ENCODE assay signal across 8 cellular contexts in the genomic region with DNA sequence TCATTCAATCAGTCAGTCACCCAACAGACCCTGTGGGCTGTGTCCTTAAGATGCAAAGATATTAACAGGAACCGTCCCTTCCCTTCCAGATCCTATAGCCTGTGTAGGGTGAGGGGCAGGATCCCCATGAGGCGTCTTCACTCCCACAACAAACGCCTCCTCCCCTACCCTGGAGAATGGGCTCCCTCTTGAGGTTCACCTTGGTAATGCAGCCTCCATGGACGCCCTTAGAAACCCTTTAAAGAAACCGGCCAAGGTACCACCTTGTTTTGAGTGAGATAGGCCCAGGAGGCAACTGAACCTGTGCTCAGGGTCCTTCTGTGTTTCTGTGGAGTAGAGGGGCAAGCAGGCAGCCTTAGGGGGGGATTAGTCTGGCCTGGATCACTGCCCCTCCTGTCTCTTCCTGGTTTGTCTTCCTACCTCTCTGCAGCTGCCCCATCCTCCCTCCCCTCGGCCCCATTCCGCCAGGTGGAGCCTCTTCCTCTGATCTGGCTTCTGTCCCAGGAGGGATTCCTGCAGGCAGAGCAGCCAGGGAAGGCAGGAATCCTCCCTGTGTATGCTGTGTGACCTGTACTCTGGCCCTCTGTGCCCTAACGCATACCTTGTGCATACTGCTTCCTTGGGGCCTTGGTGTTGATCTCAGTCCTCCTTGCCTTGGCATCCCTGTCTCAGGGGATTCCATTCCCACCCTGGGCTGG. TPM values are rescaled to one million over a fixed set of nuclear protein-coding genes. Genes with fewer than 3 reads are reported as not detected.
DNase-seq lines count a peak whose midpoint lies in the region; TF ChIP-seq lines count a peak whose summit lies in the region.

No MANE protein-coding gene starts in this region.

- H3K4me1 ChIP-seq in MM.1S (ENCODE audit: low read length) (no peaks in the 10 kb centered on the region), SJSA1 (replicated peaks) (0 out of 2 replicates have a peak, but pooled peaks cover 3% of the 10 kb centered on the region), parathyroid adenoma (no peaks in the 10 kb centered on the region)

- no peak overlapping the region for H3K9ac ChIP-seq in MM.1S (ENCODE audit: low read length)
- no peak overlapping the region for H3K9ac ChIP-seq in parathyroid adenoma

- DNase-seq in G401 (ENCODE audit: low spot score) = peak; percentile 73
- peak; percentile 59 for DNase-seq in MM.1S
- peak; percentile 63 to 73 for DNase-seq in SJSA1 (ENCODE audit: low read depth in 1 of 2, low spot score in 2 of 2)
- peak; percentile 15 to 68 (median 60) for DNase-seq in activated naive CD4-positive, alpha-beta T cell (lab: John Stamatoyannopoulos, UW)
- peak; percentile 83 for DNase-seq in glomerular visceral epithelial cell (ENCODE audit: extremely low spot score)
- DNase-seq in ureter (ENCODE audit: low spot score) = peak; percentile 77
- no peak for DNase-seq in cortex of kidney (lab: John Stamatoyannopoulos, UW)

- no peaks in the 10 kb centered on the region for H4K20me1 ChIP-seq in MM.1S (ENCODE audit: insufficient read depth, low read length)

- TF ChIP-seq CTCF in MM.1S (IDR thresholded peaks at IDR 0.05; ENCODE audit: low read length) (peak; percentile 89), parathyroid adenoma (IDR thresholded peaks at IDR 0.05) (peak; percentile 99)

- H3K36me3 ChIP-seq in MM.1S (replicated peaks; ENCODE audit: insufficient read depth, low read length) (no peaks in the 10 kb centered on the region), SJSA1 (no peaks in the 10 kb centered on the region), parathyroid adenoma (ENCODE audit: control insufficient read depth, insufficient read depth, low read length) (no peaks in the 10 kb centered on the region)

- no peak overlapping the region for H3K4me3 ChIP-seq in MM.1S (ENCODE audit: low read length)
- H3K4me3 ChIP-seq in SJSA1 = no peak overlapping the region
- H3K4me3 ChIP-seq in parathyroid adenoma (ENCODE audit: low read depth, low read length) = no peak overlapping the region

- H3K9me3 ChIP-seq in MM.1S (replicated peaks; ENCODE audit: insufficient read depth, low read length) (no peaks in the 10 kb centered on the region), SJSA1 (replicated peaks) (no peaks in the 10 kb centered on the region; the same call in 1 of the 2 replicates), parathyroid adenoma (ENCODE audit: control insufficient read depth, low read length) (no peaks in the 10 kb centered on the region)

- H3K9me2 ChIP-seq in MM.1S (replicated peaks; ENCODE audit: insufficient read depth, low read length) = no peaks in the 10 kb centered on the region

- no peaks in the 10 kb centered on the region for H3F3A ChIP-seq in MM.1S (ENCODE audit: insufficient read depth, low read length)

- H3K4me2 ChIP-seq in MM.1S (ENCODE audit: low read depth, low read length) (peak overlapping the region; percentile 9; the same call in 1 of the 2 replicates), parathyroid adenoma (ENCODE audit: low read length) (no peak overlapping the region)

- peaks cover 16% of the 10 kb centered on the region for H3K27me3 ChIP-seq in MM.1S (replicated peaks; ENCODE audit: insufficient read depth, low read length)
- no peaks in the 10 kb centered on the region for H3K27me3 ChIP-seq in SJSA1 (replicated peaks)
- H3K27me3 ChIP-seq in parathyroid adenoma (ENCODE audit: control insufficient read depth, insufficient read depth, low read length) = no peaks in the 10 kb centered on the region

- in situ Hi-C loops in G401 (cut with HindIII; ENCODE audit: low sequenced_read_pairs) = no loop called here

- peak overlapping the region; percentile 62 for H2AFZ ChIP-seq in MM.1S (ENCODE audit: low read length)
- H2AFZ ChIP-seq in parathyroid adenoma = peak overlapping the region; percentile 89

- H3K27ac ChIP-seq in MM.1S (ENCODE audit: low read length) (no peak overlapping the region), SJSA1 (no peak overlapping the region), parathyroid adenoma (no peak overlapping the region)

- H3K79me2 ChIP-seq in MM.1S (ENCODE audit: low read length) (no peaks in the 10 kb centered on the region), parathyroid adenoma (no peaks in the 10 kb centered on the region)

RNA-seq across cellular contexts. Expression of gene GUCA1A, which starts 6.6 kb away (rescaled TPM):
- total RNA-seq in G401 (2014; rRNA removed; shearing (Covaris generic)) = not detected in 2 replicates
- total RNA-seq in SJSA1 (2014; rRNA removed; shearing (Covaris generic)) = not detected in 2 replicates
- total RNA-seq in ureter = not detected

RNA-seq across cellular contexts. Expression of gene C6orf132, which starts 24.2 kb away (rescaled TPM):
- 0.18 TPM in 1 of 2 replicates, not detected in the other for total RNA-seq in G401 (2014; rRNA removed; shearing (Covaris generic))
- total RNA-seq in SJSA1 (2014; rRNA removed; shearing (Covaris generic)) = not detected in 2 replicates
- total RNA-seq in ureter = 69.3 TPM

RNA-seq across cellular contexts. Expression of gene GUCA1B, which starts 28.2 kb away (rescaled TPM):
- not detected in 2 replicates for total RNA-seq in G401 (2014; rRNA removed; shearing (Covaris generic))
- total RNA-seq in SJSA1 (2014; rRNA removed; shearing (Covaris generic)) = 1.4 TPM in 1 of 2 replicates, not detected in the other
- total RNA-seq in ureter = 1.4 TPM

RNA-seq across cellular contexts. Expression of gene MRPS10, which starts 51.1 kb away (rescaled TPM):
- 50.7 and 57.7 TPM in 2 replicates for total RNA-seq in G401 (2014; rRNA removed; shearing (Covaris generic))
- 54.4 and 91.1 TPM in 2 replicates for total RNA-seq in SJSA1 (2014; rRNA removed; shearing (Covaris generic))
- 39.0 TPM for total RNA-seq in ureter

Comparison
In these comparisons a context has a peak if more than half of its experiments do, and no peak if none do; other contexts are left out.
1. RNA of gene C6orf132, which starts 24.2 kb away (total RNA-seq): 69.3 TPM in ureter (single experiment); 0.18 TPM in G401 and not detected in SJSA1; every median in the first group is over 10 times any median in the second.